15 cellular contexts compared by ENCODE assay signal in genomic region chr7:71244023-71244422, GRCh38.
"Had no signal": no experiment of that assay in that cellular context is flagged by ENCODE, and none has a peak within 500 bp of the region (broad histone marks: within the 10 kb centered on the region; RNA-seq: fewer than 3 reads in every experiment).

No MANE protein-coding gene starts in this region.

- H3K27ac Mint-ChIP-seq: activated CD4-positive, alpha-beta T cell treated with anti-CD3 and anti-CD28 coated beads, Interleukin-2, amount 10 ng/mL, durations not matched to agents 7 days and 5 days; natural killer cell treated with Interleukin-12 subunit alpha and Interleukin-12 subunit beta and Interleukin-15 and Interleukin-18, amount 100 ng/mL, for 72 hours had no signal

- H3K4me1 Mint-ChIP-seq: activated CD4-positive, alpha-beta T cell treated with anti-CD3 and anti-CD28 coated beads, Interleukin-2, amount 10 ng/mL, durations not matched to agents 7 days and 5 days had no signal

- H3K9me3 Mint-ChIP-seq: type B pancreatic cell had no signal

- ATAC-seq: left lung; natural killer cell treated with Interleukin-12 subunit alpha and Interleukin-12 subunit beta and Interleukin-15 and Interleukin-18, amount 100 ng/mL, for 72 hours had no signal

- H3K27me3 Mint-ChIP-seq: activated CD4-positive, alpha-beta T cell treated with anti-CD3 and anti-CD28 coated beads, Interleukin-2, amount 10 ng/mL, durations not matched to agents 7 days and 5 days; natural killer cell treated with Interleukin-12 subunit alpha and Interleukin-12 subunit beta and Interleukin-15 and Interleukin-18, amount 100 ng/mL, for 72 hours; type B pancreatic cell had no signal

- H3K4me3 ChIP-seq: left lung, SK-N-MC had no signal

- H3K36me3 Mint-ChIP-seq: natural killer cell treated with Interleukin-12 subunit alpha and Interleukin-12 subunit beta and Interleukin-15 and Interleukin-18, amount 100 ng/mL, for 72 hours; type B pancreatic cell had no signal

- H3K27me3 ChIP-seq: left lung had no signal

- H3K36me3 ChIP-seq: left lung had no signal

- H3K4me1 ChIP-seq: left lung had no signal

- H3K27ac ChIP-seq: left lung, SK-N-MC had no signal

- H3K4me3 Mint-ChIP-seq: activated CD4-positive, alpha-beta T cell treated with anti-CD3 and anti-CD28 coated beads, Interleukin-2, amount 10 ng/mL, durations not matched to agents 7 days and 5 days; natural killer cell treated with Interleukin-12 subunit alpha and Interleukin-12 subunit beta and Interleukin-15 and Interleukin-18, amount 100 ng/mL, for 72 hours; type B pancreatic cell had no signal

- DNase-seq: activated CD4-positive, alpha-beta T cell treated with anti-CD3 and anti-CD28 coated beads, Interleukin-2, amount 10 ng/mL, durations not matched to agents 7 days and 5 days; activated naive CD4-positive, alpha-beta T cell; anterior cingulate cortex; cortex of kidney; effector memory CD4-positive, alpha-beta T cell; left lung; mesenchymal stem cell; nucleus accumbens; retina; small intestine; stimulated activated CD4-positive, alpha-beta T cell treated with anti-CD3 and anti-CD28 coated beads, Interleukin-4, amount 100 ng/mL, for 24 hours; stimulated activated naive CD4-positive, alpha-beta T cell had no signal
